In the genomic region with DNA sequence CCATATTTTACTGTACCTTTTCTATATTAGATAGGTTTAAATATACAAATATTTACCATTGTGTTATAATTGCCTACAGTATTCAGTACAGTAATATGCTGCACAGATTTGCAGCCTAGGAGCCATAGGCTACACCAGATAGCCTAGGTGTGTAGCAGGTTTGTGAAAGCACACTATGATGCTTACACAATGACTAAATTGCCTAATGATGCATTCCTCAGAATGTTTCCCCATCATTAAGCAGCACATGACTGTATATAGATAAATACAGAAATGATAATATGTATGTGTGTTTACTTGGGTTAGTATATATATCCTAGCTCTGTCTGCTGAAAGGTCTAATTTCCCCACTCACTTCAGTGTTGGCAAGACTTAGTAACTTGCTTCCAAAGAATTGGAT, we compare ENCODE assay signal across 8 cellular contexts.
"Had no signal": no experiment of that assay in that cellular context is flagged by ENCODE, and none has a peak within 500 bp of the region (broad histone marks: within the 10 kb centered on the region; RNA-seq: fewer than 3 reads in every experiment).

No MANE protein-coding gene starts in this region.

- H3K27ac ChIP-seq: GM23248, HL-60 had no signal

- DNase-seq: GM23248, GOT3, H7, KBM-7 had no signal

- H3K36me3 ChIP-seq: HAP-1 had no signal

- ATAC-seq: HepG2 had no signal

- H3K4me1 Mint-ChIP-seq: IgD-negative memory B cell had no signal

- H3K9me3 ChIP-seq: HAP-1 had no signal

- H3K9ac ChIP-seq: GM23248 had no signal

- H3K27ac Mint-ChIP-seq: IgD-negative memory B cell had no signal

- FAIRE-seq: HepG2 had no signal

- H3K4me3 Mint-ChIP-seq: IgD-negative memory B cell had no signal

- H3K4me1 ChIP-seq: HAP-1 had no signal

- H2AFZ ChIP-seq: GM23248 had no signal

- H3K4me3 ChIP-seq: GM23248, HAP-1 had no signal
